In the genomic region with DNA sequence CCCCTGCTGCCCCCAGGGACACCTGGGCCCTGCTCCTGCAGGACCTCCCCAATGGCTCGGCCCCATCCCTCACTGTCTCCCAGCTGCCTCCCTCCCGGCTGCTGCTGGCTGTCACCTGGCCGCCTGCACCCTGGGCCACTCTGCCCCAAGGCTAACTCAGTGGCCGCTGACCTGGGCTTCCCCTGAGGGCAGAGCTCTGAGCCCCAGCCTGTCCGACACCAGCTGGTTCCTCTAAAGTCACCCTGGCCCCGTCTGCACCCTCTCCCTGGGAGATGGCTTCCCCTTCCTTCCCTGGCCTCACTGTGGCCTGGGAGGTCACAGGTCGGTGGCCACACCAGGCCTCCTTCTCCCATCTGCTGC, we compare ENCODE assay signal across 17 cellular contexts. TPM values are rescaled to one million over a fixed set of nuclear protein-coding genes. Genes with fewer than 3 reads are reported as not detected.
DNase-seq lines count a peak whose midpoint lies in the region; ATAC-seq, FAIRE-seq and TF ChIP-seq lines count a peak whose summit lies in the region.
"Had no signal": no experiment of that assay in that cellular context is flagged by ENCODE, and none has a peak within 500 bp of the region (broad histone marks: within the 10 kb centered on the region; RNA-seq: fewer than 3 reads in every experiment).

No MANE protein-coding gene starts in this region.

- intact Hi-C loops in activated naive CD4-positive, alpha-beta T cell treated with anti-CD3 and anti-CD28 coated beads for 36 hours (cut with micrococcal nuclease) = no loop called here
- intact Hi-C loops in K562 (cut with micrococcal nuclease) = loop anchor here (2.0 kb wide), 1 partner anchor 105 kb away; a partner anchor contains a TSS

- 0 out of 20 replicates have a peak overlapping the region, but pooled peaks of 1 of the 10 experiments have one; percentile 24 for H3K4me3 ChIP-seq in BLaER1 treated with 17β-estradiol and CSF1 and Interleukin-3, amounts not matched to agents 10 nM and 100 nM
- no peak overlapping the region for H3K4me3 ChIP-seq in K562
- no peak overlapping the region for H3K4me3 ChIP-seq in SJCRH30
- no peak overlapping the region for H3K4me3 ChIP-seq in BE2C (ENCODE audit: low read depth, low read length)
- H3K4me3 ChIP-seq: A549, GM12878 had no signal

- ATAC-seq in K562 = no peak
- ATAC-seq in naive thymus-derived CD8-positive, alpha-beta T cell = no peak
- ATAC-seq in HG02981 (IDR thresholded peaks at IDR 0.05; ENCODE audit: unreplicated experiment) = no peak
- ATAC-seq: A549, GM12878, PC-3 had no signal

- peak overlapping the region; percentile 44 to 100 (median 87); a peak in 20 of 22 replicates for H3K4me2 ChIP-seq in BLaER1 treated with 17β-estradiol and CSF1 and Interleukin-3, amounts not matched to agents 10 nM and 100 nM
- no peak overlapping the region for H3K4me2 ChIP-seq in K562 (ENCODE audit: insufficient read depth, low read length)
- H3K4me2 ChIP-seq: A549, KMS-11 had no signal

- no peak for TF ChIP-seq POLR2A in K562 (conservative IDR thresholded peaks at IDR 0.05)

- no peaks in the 10 kb centered on the region for H3K27me3 ChIP-seq in BLaER1 treated with 17β-estradiol and CSF1 and Interleukin-3, amounts not matched to agents 10 nM and 100 nM
- H3K27me3 ChIP-seq in K562 (ENCODE audit: control insufficient read depth in 2 of 2, insufficient read depth in 2 of 2, low read length in 2 of 2) = peaks cover 35 to 78% of the 10 kb centered on the region in 2 experiments
- no peaks in the 10 kb centered on the region for H3K27me3 ChIP-seq in SJCRH30
- no peaks in the 10 kb centered on the region for H3K27me3 ChIP-seq in BE2C

- H3K9me3 ChIP-seq in BLaER1 treated with 17β-estradiol and CSF1 and Interleukin-3, amounts not matched to agents 10 nM and 100 nM (replicated peaks in 1 of 11) = peaks cover 0 to 9% (median 0%) of the 10 kb centered on the region in 11 experiments; a peak in 8 of 22 replicates
- peaks cover 12% of the 10 kb centered on the region for H3K9me3 ChIP-seq in K562 (replicated peaks; ENCODE audit: control insufficient read depth, insufficient read depth, low read depth, low read length)
- no peaks in the 10 kb centered on the region for H3K9me3 ChIP-seq in SJCRH30 (replicated peaks)
- no peaks in the 10 kb centered on the region for H3K9me3 ChIP-seq in BE2C
- H3K9me3 ChIP-seq: A549, Caco-2 had no signal

- peaks cover 0 to 83% (median 42%) of the 10 kb centered on the region in 11 experiments; a peak in 17 of 22 replicates for H4K20me1 ChIP-seq in BLaER1 treated with 17β-estradiol and CSF1 and Interleukin-3, amounts not matched to agents 10 nM and 100 nM
- peaks cover 6% of the 10 kb centered on the region for H4K20me1 ChIP-seq in K562 (replicated peaks; ENCODE audit: control insufficient read depth, insufficient read depth, low read length)

- H3K36me3 ChIP-seq in BLaER1 treated with 17β-estradiol and CSF1 and Interleukin-3, amounts not matched to agents 10 nM and 100 nM = peaks cover 29 to 95% (median 87%) of the 10 kb centered on the region in 11 experiments
- H3K36me3 ChIP-seq in K562 (ENCODE audit: control insufficient read depth, insufficient read depth, low read length) (no peaks in the 10 kb centered on the region; the same call in 2 of the 3 replicates), SJCRH30 (peaks cover 14% of the 10 kb centered on the region), BE2C (no peaks in the 10 kb centered on the region)

- H3K4me3 Mint-ChIP-seq in activated naive CD4-positive, alpha-beta T cell treated with anti-CD3 and anti-CD28 coated beads for 36 hours = no peak overlapping the region
- no peak overlapping the region for H3K4me3 Mint-ChIP-seq in naive thymus-derived CD8-positive, alpha-beta T cell

- H3K9ac ChIP-seq in BLaER1 treated with 17β-estradiol and CSF1 and Interleukin-3, amounts not matched to agents 10 nM and 100 nM = peak overlapping the region in 6 of 11 experiments; percentile 8 to 44 (median 24); a peak in 5 of 22 replicates
- H3K9ac ChIP-seq in K562 (ENCODE audit: insufficient read depth in 1 of 2, low read depth in 2 of 2, low read length in 2 of 2) = peak overlapping the region in 1 of 2 experiments; percentile 15; a peak in 1 of 4 replicates
- H3K9ac ChIP-seq: KMS-11 had no signal

- FAIRE-seq in K562 (lab: Jason Lieb, UNC) = no peak
- FAIRE-seq: A549, GM12878, GM18507, H54 had no signal

- peak overlapping the region in 6 of 11 experiments; percentile 4 to 40 (median 28); a peak in 7 of 22 replicates for H3K27ac ChIP-seq in BLaER1 treated with 17β-estradiol and CSF1 and Interleukin-3, amounts not matched to agents 10 nM and 100 nM
- H3K27ac ChIP-seq in K562 (ENCODE audit: extremely low read depth, low read depth, low read length) (no peak overlapping the region), SJCRH30 (no peak overlapping the region)
- H3K27ac ChIP-seq: A549, KMS-11 had no signal

- no peaks in the 10 kb centered on the region for H3K9me1 ChIP-seq in K562 (ENCODE audit: control insufficient read depth, insufficient read depth, low read length)

- peaks cover 64 to 99% (median 91%) of the 10 kb centered on the region in 10 experiments for H3K4me1 ChIP-seq in BLaER1 treated with 17β-estradiol and CSF1 and Interleukin-3, amounts not matched to agents 10 nM and 100 nM
- H3K4me1 ChIP-seq in K562 (replicated peaks in 1 of 2; ENCODE audit: control insufficient read depth in 2 of 2, insufficient read depth in 2 of 2, low read length in 2 of 2) (peaks cover 9 to 70% of the 10 kb centered on the region in 2 experiments; a peak in 3 of 5 replicates), SJCRH30 (peaks cover 33% of the 10 kb centered on the region), BE2C (no peaks in the 10 kb centered on the region)
- H3K4me1 ChIP-seq: Caco-2 had no signal

- TF ChIP-seq CTCF in K562 (IDR thresholded peaks at IDR 0.05 in 2 of 3, conservative IDR thresholded peaks at IDR 0.05 in 1 of 3; ENCODE audit: insufficient read depth in 2 of 3, low read depth in 1 of 3, low read length in 3 of 3) = no peak
- no peak for TF ChIP-seq CTCF in BE2C (IDR thresholded peaks at IDR 0.05; ENCODE audit: low read depth, low read length)

- H3K4me1 Mint-ChIP-seq in activated naive CD4-positive, alpha-beta T cell treated with anti-CD3 and anti-CD28 coated beads for 36 hours (ENCODE audit: low read depth) = peaks cover 37% of the 10 kb centered on the region
- peaks cover 22 to 70% (median 61%) of the 10 kb centered on the region in 4 donors for H3K4me1 Mint-ChIP-seq in naive thymus-derived CD8-positive, alpha-beta T cell

- in situ Hi-C loops in K562 (cut with MboI) = no loop called here

- H3K36me3 Mint-ChIP-seq in activated naive CD4-positive, alpha-beta T cell treated with anti-CD3 and anti-CD28 coated beads for 36 hours (ENCODE audit: low read depth) = peaks cover 43% of the 10 kb centered on the region
- peaks cover 12 to 67% (median 23%) of the 10 kb centered on the region in 3 donors for H3K36me3 Mint-ChIP-seq in naive thymus-derived CD8-positive, alpha-beta T cell

- BruUV-seq in K562 (replicated peaks; lab: Mats Ljungman, UMichigan) = no TSS peak

- no peaks in the 10 kb centered on the region for H3K9me3 Mint-ChIP-seq in activated naive CD4-positive, alpha-beta T cell treated with anti-CD3 and anti-CD28 coated beads for 36 hours
- no peaks in the 10 kb centered on the region for H3K9me3 Mint-ChIP-seq in naive thymus-derived CD8-positive, alpha-beta T cell

- H3K27ac Mint-ChIP-seq in activated naive CD4-positive, alpha-beta T cell treated with anti-CD3 and anti-CD28 coated beads for 36 hours = peak overlapping the region; percentile 46
- peak overlapping the region in 6 of 10 donors; percentile 15 to 89 (median 60) for H3K27ac Mint-ChIP-seq in naive thymus-derived CD8-positive, alpha-beta T cell

- POLR2A ChIA-PET in K562 (lab: Yijun Ruan, JAX) = interaction anchor here (1.0 kb wide), 2 partner anchors 12 to 88 kb away, joined by 3 to 4 read pairs; a partner anchor contains a TSS
- POLR2A ChIA-PET in naive thymus-derived CD8-positive, alpha-beta T cell (lab: Charles Lee) = interaction anchor here (1.2 to 16.7 kb wide), 3 partner anchors 10 to 24 kb away, joined by 4 to 703 read pairs (median 23); no protein-coding TSS in a partner anchor

- H2AFZ ChIP-seq in K562 (ENCODE audit: low read depth, low read length) = no peak overlapping the region

- CTCF ChIA-PET in activated naive CD4-positive, alpha-beta T cell treated with anti-CD3 and anti-CD28 coated beads for 36 hours (lab: Charles Lee) = interaction anchor here (0.7 to 1.5 kb wide), 3 partner anchors 11 to 232 kb away, joined by 3 to 5 read pairs (median 3); no protein-coding TSS in a partner anchor
- CTCF ChIA-PET in K562 (lab: Yijun Ruan, JAX; ENCODE audit: low intra/inter-chr PET ratio) = no interaction called here

- TF ChIP-seq EP300 in K562 (IDR thresholded peaks at IDR 0.05; ENCODE audit: low read length) = no peak

- H3K27me3 Mint-ChIP-seq in activated naive CD4-positive, alpha-beta T cell treated with anti-CD3 and anti-CD28 coated beads for 36 hours (ENCODE audit: low read depth) = no peaks in the 10 kb centered on the region
- H3K27me3 Mint-ChIP-seq in naive thymus-derived CD8-positive, alpha-beta T cell = no peaks in the 10 kb centered on the region

- TF ChIP-seq RAD21 in K562 (CRISPR knock-in tag; conservative IDR thresholded peaks at IDR 0.05 in 1 of 2, IDR thresholded peaks at IDR 0.05 in 1 of 2) = no peak

- DNase-seq in activated naive CD4-positive, alpha-beta T cell treated with anti-CD3 and anti-CD28 coated beads for 36 hours = no peak
- no peak for DNase-seq in activated naive CD4-positive, alpha-beta T cell treated with anti-CD3 and anti-CD28 coated beads, Interleukin-2, amount 50 U/mL, for 16 hours
- no peak for DNase-seq in K562 (ENCODE audit: extremely low read depth in 1 of 4, low spot score in 3 of 4)
- DNase-seq in naive thymus-derived CD8-positive, alpha-beta T cell = no peak
- no peak for DNase-seq in SJCRH30
- DNase-seq in BE2C = no peak
- DNase-seq: Caco-2, NCI-H1092 treated with DMSO at 0.1 percent for 48 hours, NCI-H187, PC-3 had no signal

- H3K79me2 ChIP-seq in K562 (ENCODE audit: control insufficient read depth, insufficient read depth, low read length) = no peaks in the 10 kb centered on the region

- WGBS in K562 (ENCODE audit: insufficient coverage, low coverage, missing lambda C conversion rate) = 27% methylated on average over 7 of the region's 7 CpGs

RNA-seq across cellular contexts. Expression of a gene that starts 15.0 kb away (rescaled TPM):
- 100 to 1,000 TPM; 182 to 185 TPM for total RNA-seq in activated naive CD4-positive, alpha-beta T cell treated with anti-CD3 and anti-CD28 coated beads for 36 hours
- total RNA-seq in K562 (2011; cell fraction: chromatin; rRNA removed; ENCODE audit: low replicate concordance) = 0.69 and 1.4 TPM in 2 replicates
- total RNA-seq in K562 (2011; cell fraction: nucleolus; rRNA removed) = 1.0 and 1.3 TPM in 2 replicates
- 0.23 and 0.29 TPM in 2 replicates for total RNA-seq in K562 (2011; cell fraction: nucleoplasm; rRNA removed)
- total RNA-seq in K562 (2014; rRNA removed) (0.78 and 1.0 TPM in 2 replicates), K562 (2014; rRNA removed; fragmentation: Illumina TruSeq; extraction: Trizol) (0.07 and 0.22 TPM in 2 replicates), K562 (2015; rRNA removed; fragmentation: Illumina TruSeq; extraction: Trizol) (0.49 and 0.51 TPM in 2 replicates), K562 (2021) (1.2 and 1.3 TPM in 2 replicates)
- polyA plus RNA-seq in K562 (2011; rRNA removed) (0.20 and 1.6 TPM in 2 replicates), K562 (2014; fragmentation: Illumina TruSeq; extraction: Trizol) (0.24 and 0.25 TPM in 2 replicates), K562 (2014; fragmentation: Nextera tagmentation; extraction: Ambion mirVana) (not detected), K562 (2014; rRNA removed) (0.57 and 0.60 TPM in 2 replicates)
- polyA plus RNA-seq in K562 (2011; cell fraction: cytosol; rRNA removed) = 0.33 and 1.3 TPM in 2 replicates
- 2.0 and 3.1 TPM in 2 replicates for polyA plus RNA-seq in K562 (2011; cell fraction: nucleus; rRNA removed)
- polyA plus RNA-seq in K562 (2012) = 0.77 and 5.1 TPM in 2 replicates
- polyA minus RNA-seq in K562 (2011; rRNA and poly(A)+ RNA removed) = 0.04 and 0.57 TPM in 2 replicates
- polyA minus RNA-seq in K562 (2011; cell fraction: cytosol; rRNA and poly(A)+ RNA removed) = 1.0 and 4.8 TPM in 2 replicates
- polyA minus RNA-seq in K562 (2011; cell fraction: nucleus; rRNA and poly(A)+ RNA removed) = 0.27 and 1.8 TPM in 2 replicates
- 100 to 1,000 TPM; 177 to 180 TPM for total RNA-seq in naive thymus-derived CD8-positive, alpha-beta T cell
- 100 to 1,000 TPM; 423 to 549 (median 524) TPM for polyA plus RNA-seq in naive thymus-derived CD8-positive, alpha-beta T cell
- 38.8 and 42.4 TPM in 2 replicates for total RNA-seq in SJCRH30 (2014; rRNA removed; shearing (Covaris generic))
- not detected for polyA plus RNA-seq in BE2C (2012; ENCODE audit: insufficient read depth, insufficient read length, low read depth)

RNA-seq across cellular contexts. Expression of a gene that starts 32.2 kb away (rescaled TPM):
- total RNA-seq in activated naive CD4-positive, alpha-beta T cell treated with anti-CD3 and anti-CD28 coated beads for 36 hours = 10 to 100 TPM; 37.6 to 38.5 TPM
- 109 and 139 TPM in 2 replicates for total RNA-seq in K562 (2011; cell fraction: chromatin; rRNA removed; ENCODE audit: low replicate concordance)
- total RNA-seq in K562 (2011; cell fraction: nucleolus; rRNA removed) = 131 and 151 TPM in 2 replicates
- 146 and 174 TPM in 2 replicates for total RNA-seq in K562 (2011; cell fraction: nucleoplasm; rRNA removed)
- 85.4 and 97.6 TPM in 2 replicates for total RNA-seq in K562 (2014; rRNA removed)
- 65.7 and 66.2 TPM in 2 replicates for total RNA-seq in K562 (2014; rRNA removed; fragmentation: Illumina TruSeq; extraction: Trizol)
- total RNA-seq in K562 (2015; rRNA removed; fragmentation: Illumina TruSeq; extraction: Trizol) = 92.9 and 98.7 TPM in 2 replicates
- total RNA-seq in K562 (2021) = 99.3 and 99.5 TPM in 2 replicates
- polyA plus RNA-seq in K562 (2011; rRNA removed) = 92.4 and 138 TPM in 2 replicates
- polyA plus RNA-seq in K562 (2011; cell fraction: cytosol; rRNA removed) = 79.9 and 115 TPM in 2 replicates
- 69.1 and 123 TPM in 2 replicates for polyA plus RNA-seq in K562 (2011; cell fraction: nucleus; rRNA removed)
- polyA plus RNA-seq in K562 (2012) = 77.4 and 167 TPM in 2 replicates
- 77.0 and 77.8 TPM in 2 replicates for polyA plus RNA-seq in K562 (2014; fragmentation: Illumina TruSeq; extraction: Trizol)
- polyA plus RNA-seq in K562 (2014; fragmentation: Nextera tagmentation; extraction: Ambion mirVana) = 1 to 10 TPM; 5.0 to 9.2 TPM
- polyA plus RNA-seq in K562 (2014; rRNA removed) = 82.4 and 86.9 TPM in 2 replicates
- 54.1 and 70.2 TPM in 2 replicates for polyA minus RNA-seq in K562 (2011; rRNA and poly(A)+ RNA removed)
- 69.1 and 114 TPM in 2 replicates for polyA minus RNA-seq in K562 (2011; cell fraction: cytosol; rRNA and poly(A)+ RNA removed)
- 17.4 and 40.2 TPM in 2 replicates for polyA minus RNA-seq in K562 (2011; cell fraction: nucleus; rRNA and poly(A)+ RNA removed)
- 10 to 100 TPM; 62.0 to 68.7 TPM for total RNA-seq in naive thymus-derived CD8-positive, alpha-beta T cell
- polyA plus RNA-seq in naive thymus-derived CD8-positive, alpha-beta T cell = 10 to 100 TPM; 42.4 to 54.1 (median 44.3) TPM
- total RNA-seq in SJCRH30 (2014; rRNA removed; shearing (Covaris generic)) = 195 TPM in 2 replicates
- polyA plus RNA-seq in BE2C (2012; ENCODE audit: insufficient read depth, insufficient read length, low read depth) = 217 TPM

RNA-seq across cellular contexts. Expression of a gene that starts 34.1 kb away (rescaled TPM):
- total RNA-seq in activated naive CD4-positive, alpha-beta T cell treated with anti-CD3 and anti-CD28 coated beads for 36 hours = 10 to 100 TPM; 61.8 to 63.4 TPM
- 18.9 and 29.0 TPM in 2 replicates for total RNA-seq in K562 (2011; cell fraction: chromatin; rRNA removed; ENCODE audit: low replicate concordance)
- total RNA-seq in K562 (2011; cell fraction: nucleolus; rRNA removed) = 22.8 and 25.7 TPM in 2 replicates
- 14.8 and 16.0 TPM in 2 replicates for total RNA-seq in K562 (2011; cell fraction: nucleoplasm; rRNA removed)
- total RNA-seq in K562 (2014; rRNA removed) = 65.2 and 66.8 TPM in 2 replicates
- total RNA-seq in K562 (2014; rRNA removed; fragmentation: Illumina TruSeq; extraction: Trizol) = 11.2 and 14.8 TPM in 2 replicates
- 18.5 and 20.3 TPM in 2 replicates for total RNA-seq in K562 (2015; rRNA removed; fragmentation: Illumina TruSeq; extraction: Trizol)
- 71.2 and 75.5 TPM in 2 replicates for total RNA-seq in K562 (2021)
- polyA plus RNA-seq in K562 (2011; rRNA removed) = 13.5 and 16.5 TPM in 2 replicates
- polyA plus RNA-seq in K562 (2011; cell fraction: cytosol; rRNA removed) = 14.3 and 38.6 TPM in 2 replicates
- 10.2 and 19.3 TPM in 2 replicates for polyA plus RNA-seq in K562 (2011; cell fraction: nucleus; rRNA removed)
- 34.2 and 36.9 TPM in 2 replicates for polyA plus RNA-seq in K562 (2012)
- polyA plus RNA-seq in K562 (2014; fragmentation: Illumina TruSeq; extraction: Trizol) = 8.2 and 18.9 TPM in 2 replicates
- 1 to 10 TPM; 1.2 to 1.8 TPM for polyA plus RNA-seq in K562 (2014; fragmentation: Nextera tagmentation; extraction: Ambion mirVana)
- 54.4 and 60.2 TPM in 2 replicates for polyA plus RNA-seq in K562 (2014; rRNA removed)
- polyA minus RNA-seq in K562 (2011; rRNA and poly(A)+ RNA removed) = 16.0 and 22.8 TPM in 2 replicates
- polyA minus RNA-seq in K562 (2011; cell fraction: cytosol; rRNA and poly(A)+ RNA removed) = 25.3 and 31.3 TPM in 2 replicates
- polyA minus RNA-seq in K562 (2011; cell fraction: nucleus; rRNA and poly(A)+ RNA removed) = 3.8 and 5.3 TPM in 2 replicates
- 10 to 100 TPM; 23.5 to 27.9 TPM for total RNA-seq in naive thymus-derived CD8-positive, alpha-beta T cell
- 10 to 100 TPM; 11.7 to 13.5 (median 12.1) TPM for polyA plus RNA-seq in naive thymus-derived CD8-positive, alpha-beta T cell
- total RNA-seq in SJCRH30 (2014; rRNA removed; shearing (Covaris generic)) = 26.8 and 32.3 TPM in 2 replicates
- polyA plus RNA-seq in BE2C (2012; ENCODE audit: insufficient read depth, insufficient read length, low read depth) = 105 TPM

Comparison
In these comparisons a context has a peak if more than half of its experiments do, and no peak if none do; other contexts are left out.
1. H3K27ac ChIP-seq: peak in BLaER1 treated with 17β-estradiol and CSF1 and Interleukin-3, amounts not matched to agents 10 nM and 100 nM (6 of 11); none in K562 (single experiment) and SJCRH30 (single experiment).
2. RNA of a gene that starts 15.0 kb away (total RNA-seq): 182 to 185 TPM in activated naive CD4-positive, alpha-beta T cell treated with anti-CD3 and anti-CD28 coated beads for 36 hours, 177 to 180 TPM in naive thymus-derived CD8-positive, alpha-beta T cell and 38.8 to 42.4 TPM in SJCRH30; 0.07 to 1.4 TPM in K562; every median in the first group is over 10 times any median in the second.